In the genomic region with DNA sequence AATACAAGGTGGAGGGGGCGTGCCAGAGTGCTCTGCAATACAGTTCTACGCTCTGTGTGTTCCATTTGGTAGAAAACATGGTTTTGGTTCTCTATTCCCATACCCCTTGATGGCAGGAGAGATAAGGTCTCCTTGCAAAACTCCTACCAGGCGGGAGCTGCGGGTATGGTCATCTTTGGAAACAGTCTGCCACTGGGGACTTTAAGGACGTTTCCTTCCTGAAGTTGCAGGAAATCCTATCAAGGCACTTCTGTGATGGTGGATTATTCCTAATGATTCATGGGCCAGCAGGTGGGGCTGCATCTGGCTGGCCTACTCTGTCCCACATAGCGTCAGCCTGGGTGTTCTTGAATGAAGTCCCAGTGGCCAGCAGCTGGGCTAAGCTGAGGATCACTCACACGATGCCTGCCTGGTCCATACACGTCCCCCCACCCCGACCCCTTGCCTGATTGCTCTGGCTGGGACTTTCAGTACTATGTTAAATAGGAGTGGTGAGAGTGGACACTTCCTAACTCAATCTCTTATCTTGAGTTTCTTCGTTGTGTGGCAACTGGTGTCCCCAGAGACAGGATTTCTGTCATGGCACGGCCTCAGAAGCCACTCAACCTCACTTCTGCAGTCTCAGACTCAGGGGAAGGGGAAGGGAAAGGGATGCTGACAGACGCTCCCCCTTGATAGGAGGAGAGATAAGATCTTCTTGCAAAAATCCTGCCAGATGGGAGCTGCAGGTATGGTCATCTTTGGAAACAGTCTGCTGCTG, we compare ENCODE assay signal across 19 cellular contexts.
DNase-seq lines count a peak whose midpoint lies in the region; ATAC-seq and TF ChIP-seq lines count a peak whose summit lies in the region.
"Had no signal": no experiment of that assay in that cellular context is flagged by ENCODE, and none has a peak within 500 bp of the region (broad histone marks: within the 10 kb centered on the region; RNA-seq: fewer than 3 reads in every experiment).

No MANE protein-coding gene starts in this region.

- no peak for ATAC-seq in activated CD8-positive, alpha-beta memory T cell treated with anti-CD3 and anti-CD28 coated beads, Interleukin-2, amount 10 ng/mL, durations not matched to agents 7 days and 5 days
- ATAC-seq in WTC11 (peak; percentile 70; the same call in 1 of the 2 replicates), GM18870 (IDR thresholded peaks at IDR 0.05; ENCODE audit: unreplicated experiment) (no peak), SK-N-SH treated with all-trans-retinoic acid at 6 μM for 48 hours (no peak)
- ATAC-seq: left lobe of liver, upper lobe of right lung had no signal

- no peaks in the 10 kb centered on the region for H3K36me3 Mint-ChIP-seq in activated CD8-positive, alpha-beta memory T cell treated with anti-CD3 and anti-CD28 coated beads, Interleukin-2, amount 10 ng/mL, durations not matched to agents 7 days and 5 days
- H3K36me3 Mint-ChIP-seq in WTC11, result no peaks in the 10 kb centered on the region
- H3K36me3 Mint-ChIP-seq: brain had no signal

- no peaks in the 10 kb centered on the region for H3K9me3 Mint-ChIP-seq in activated CD8-positive, alpha-beta memory T cell treated with anti-CD3 and anti-CD28 coated beads, Interleukin-2, amount 10 ng/mL, durations not matched to agents 7 days and 5 days (ENCODE audit: low read depth)
- H3K9me3 Mint-ChIP-seq in WTC11, result no peaks in the 10 kb centered on the region
- H3K9me3 Mint-ChIP-seq: brain had no signal

- no peaks in the 10 kb centered on the region for H3K4me1 ChIP-seq in osteoblast (ENCODE audit: insufficient read depth, low read length)
- H3K4me1 ChIP-seq: sigmoid colon, upper lobe of right lung had no signal

- no peak overlapping the region for H2AFZ ChIP-seq in osteoblast (ENCODE audit: low read length)

- POLR2A ChIA-PET in WTC11 (lab: Charles Lee) (no interaction called here), GM10248 (lab: Yijun Ruan, JAX) (no interaction called here)

- no peak overlapping the region for H3K27ac ChIP-seq in osteoblast (ENCODE audit: low read depth, low read length)
- H3K27ac ChIP-seq: sigmoid colon, upper lobe of right lung had no signal

- no peak overlapping the region for H3K4me2 ChIP-seq in osteoblast (ENCODE audit: insufficient read depth, low read length)
- H3K4me2 ChIP-seq: SK-N-SH had no signal

- H3K4me3 Mint-ChIP-seq in activated CD8-positive, alpha-beta memory T cell treated with anti-CD3 and anti-CD28 coated beads, Interleukin-2, amount 10 ng/mL, durations not matched to agents 7 days and 5 days, result no peak overlapping the region
- no peak overlapping the region for H3K4me3 Mint-ChIP-seq in WTC11
- H3K4me3 Mint-ChIP-seq: brain, nephron had no signal

- H4K20me1 ChIP-seq in osteoblast (ENCODE audit: insufficient read depth, low read length), result no peaks in the 10 kb centered on the region

- H3K4me1 Mint-ChIP-seq in activated CD8-positive, alpha-beta memory T cell treated with anti-CD3 and anti-CD28 coated beads, Interleukin-2, amount 10 ng/mL, durations not matched to agents 7 days and 5 days, result peaks cover 12% of the 10 kb centered on the region
- no peaks in the 10 kb centered on the region for H3K4me1 Mint-ChIP-seq in WTC11
- H3K4me1 Mint-ChIP-seq: brain had no signal

- H3K79me2 ChIP-seq in osteoblast (ENCODE audit: insufficient read depth, low read length), result no peaks in the 10 kb centered on the region

- CTCF ChIA-PET in activated CD8-positive, alpha-beta memory T cell treated with anti-CD3 and anti-CD28 coated beads, Interleukin-2, amount 10 ng/mL, durations not matched to agents 7 days and 5 days (lab: Charles Lee), result no interaction called here
- CTCF ChIA-PET in WTC11 (lab: Charles Lee) (interaction anchor here (0.6 to 2.5 kb wide), 11 partner anchors 18 to 113 kb away, joined by 3 to 12 read pairs (median 4); no protein-coding TSS in a partner anchor), GM10248 (lab: Yijun Ruan, JAX) (no interaction called here)

- no peak overlapping the region for H3K4me3 ChIP-seq in osteoblast (ENCODE audit: insufficient read depth, low read length)
- H3K4me3 ChIP-seq: sigmoid colon, upper lobe of right lung had no signal

- peaks cover 63% of the 10 kb centered on the region for H3K27me3 ChIP-seq in osteoblast (ENCODE audit: insufficient read depth, low read length)
- H3K27me3 ChIP-seq: upper lobe of right lung had no signal

- H3K27me3 Mint-ChIP-seq in activated CD8-positive, alpha-beta memory T cell treated with anti-CD3 and anti-CD28 coated beads, Interleukin-2, amount 10 ng/mL, durations not matched to agents 7 days and 5 days, result peaks cover 33% of the 10 kb centered on the region
- peaks cover 15% of the 10 kb centered on the region for H3K27me3 Mint-ChIP-seq in WTC11 (ENCODE audit: low read depth)

- no peaks in the 10 kb centered on the region for H3K36me3 ChIP-seq in osteoblast (ENCODE audit: insufficient read depth, low read length)
- H3K36me3 ChIP-seq: sigmoid colon, upper lobe of right lung had no signal

- no peak overlapping the region for H3K27ac Mint-ChIP-seq in activated CD8-positive, alpha-beta memory T cell treated with anti-CD3 and anti-CD28 coated beads, Interleukin-2, amount 10 ng/mL, durations not matched to agents 7 days and 5 days
- H3K27ac Mint-ChIP-seq in WTC11, result no peak overlapping the region
- H3K27ac Mint-ChIP-seq: brain, nephron had no signal

- TF ChIP-seq CTCF in WTC11 (IDR thresholded peaks at IDR 0.05) (no peak), osteoblast (IDR thresholded peaks at IDR 0.05; ENCODE audit: extremely low read depth, low read depth, low read length) (no peak), GM10248 (IDR thresholded peaks at IDR 0.05; ENCODE audit: control extremely low read depth, extremely low read depth, low read depth, missing control alignments) (no peak)

- DNase-seq in activated CD8-positive, alpha-beta memory T cell treated with anti-CD3 and anti-CD28 coated beads, Interleukin-2, amount 10 ng/mL, durations not matched to agents 7 days and 5 days, result peak; percentile 26
- DNase-seq in activated CD8-positive, alpha-beta memory T cell treated with anti-CD3 and anti-CD28 coated beads, Interleukin-2, amount 50 U/mL, for 48 hours, result no peak
- peak; percentile 22 for DNase-seq in LHCN-M2 (ENCODE audit: low read depth)
- DNase-seq in WTC11 (ENCODE audit: low spot score), result no peak
- peak; percentile 65 for DNase-seq in osteoblast (ENCODE audit: insufficient read length, low spot score, missing footprints)
- no peak for DNase-seq in GM10248 (ENCODE audit: extremely low spot score)
- DNase-seq: activated CD4-positive, alpha-beta T cell treated with anti-CD3 and anti-CD28 coated beads, Interleukin-2, amount 50 U/mL, for 48 hours; activated CD4-positive, CD25-positive, alpha-beta regulatory T cell; activated effector memory CD4-positive, alpha-beta T cell treated with anti-CD3 and anti-CD28 coated beads, Interleukin-2, amount 50 U/mL, for 16 hours; NCI-H510A treated with DMSO at 0.1 percent for 48 hours; RPMI8226; sigmoid colon; SK-N-SH; upper lobe of right lung had no signal

- H3K9me3 ChIP-seq in osteoblast (ENCODE audit: low read depth, low read length), result no peaks in the 10 kb centered on the region
- H3K9me3 ChIP-seq: sigmoid colon, SK-N-SH, upper lobe of right lung had no signal

TF ChIP-seq in WTC11, 78 proteins besides CTCF, POLR2A, EP300 and RAD21 (continues in another document):
- TF ChIP-seq, protein P1, sequence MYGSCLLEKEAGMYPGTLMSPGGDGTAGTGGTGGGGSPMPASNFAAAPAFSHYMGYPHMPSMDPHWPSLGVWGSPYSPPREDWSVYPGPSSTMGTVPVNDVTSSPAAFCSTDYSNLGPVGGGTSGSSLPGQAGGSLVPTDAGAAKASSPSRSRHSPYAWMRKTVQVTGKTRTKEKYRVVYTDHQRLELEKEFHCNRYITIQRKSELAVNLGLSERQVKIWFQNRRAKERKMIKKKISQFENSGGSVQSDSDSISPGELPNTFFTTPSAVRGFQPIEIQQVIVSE (CRISPR knock-in tag; IDR thresholded peaks at IDR 0.05; ENCODE audit: borderline replicate concordance), result no peak
- no peak for TF ChIP-seq IRF2 (CRISPR knock-in tag; IDR thresholded peaks at IDR 0.05; ENCODE audit: borderline replicate concordance, low read depth)

TF ChIP-seq in SK-N-SH treated with all-trans-retinoic acid at 6 μM for 48 hours, 23 proteins besides CTCF, POLR2A, EP300 and RAD21 (continues in another document):
- TF ChIP-seq RARB (CRISPR knock-in tag; IDR thresholded peaks at IDR 0.05) (no peak), ZNF8 (CRISPR knock-in tag; IDR thresholded peaks at IDR 0.05) (no peak), OSR1 (CRISPR knock-in tag; IDR thresholded peaks at IDR 0.05) (no peak), CSDC2 (CRISPR knock-in tag; IDR thresholded peaks at IDR 0.05) (no peak), ZFP30 (CRISPR knock-in tag; IDR thresholded peaks at IDR 0.05) (no peak), SNAI2 (CRISPR knock-in tag; IDR thresholded peaks at IDR 0.05) (no peak), ESRRG (CRISPR knock-in tag; IDR thresholded peaks at IDR 0.05) (no peak), TOX (CRISPR knock-in tag; IDR thresholded peaks at IDR 0.05; ENCODE audit: borderline replicate concordance) (no peak), TCF4 (CRISPR knock-in tag; IDR thresholded peaks at IDR 0.05; ENCODE audit: borderline replicate concordance) (no peak)
- TF ChIP-seq, protein P2, sequence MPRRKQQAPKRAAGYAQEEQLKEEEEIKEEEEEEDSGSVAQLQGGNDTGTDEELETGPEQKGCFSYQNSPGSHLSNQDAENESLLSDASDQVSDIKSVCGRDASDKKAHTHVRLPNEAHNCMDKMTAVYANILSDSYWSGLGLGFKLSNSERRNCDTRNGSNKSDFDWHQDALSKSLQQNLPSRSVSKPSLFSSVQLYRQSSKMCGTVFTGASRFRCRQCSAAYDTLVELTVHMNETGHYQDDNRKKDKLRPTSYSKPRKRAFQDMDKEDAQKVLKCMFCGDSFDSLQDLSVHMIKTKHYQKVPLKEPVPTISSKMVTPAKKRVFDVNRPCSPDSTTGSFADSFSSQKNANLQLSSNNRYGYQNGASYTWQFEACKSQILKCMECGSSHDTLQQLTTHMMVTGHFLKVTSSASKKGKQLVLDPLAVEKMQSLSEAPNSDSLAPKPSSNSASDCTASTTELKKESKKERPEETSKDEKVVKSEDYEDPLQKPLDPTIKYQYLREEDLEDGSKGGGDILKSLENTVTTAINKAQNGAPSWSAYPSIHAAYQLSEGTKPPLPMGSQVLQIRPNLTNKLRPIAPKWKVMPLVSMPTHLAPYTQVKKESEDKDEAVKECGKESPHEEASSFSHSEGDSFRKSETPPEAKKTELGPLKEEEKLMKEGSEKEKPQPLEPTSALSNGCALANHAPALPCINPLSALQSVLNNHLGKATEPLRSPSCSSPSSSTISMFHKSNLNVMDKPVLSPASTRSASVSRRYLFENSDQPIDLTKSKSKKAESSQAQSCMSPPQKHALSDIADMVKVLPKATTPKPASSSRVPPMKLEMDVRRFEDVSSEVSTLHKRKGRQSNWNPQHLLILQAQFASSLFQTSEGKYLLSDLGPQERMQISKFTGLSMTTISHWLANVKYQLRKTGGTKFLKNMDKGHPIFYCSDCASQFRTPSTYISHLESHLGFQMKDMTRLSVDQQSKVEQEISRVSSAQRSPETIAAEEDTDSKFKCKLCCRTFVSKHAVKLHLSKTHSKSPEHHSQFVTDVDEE (CRISPR knock-in tag; IDR thresholded peaks at IDR 0.05), result no peak

Comparison
In these comparisons a context has a peak if more than half of its experiments do, and no peak if none do; other contexts are left out.
1. DNase-seq: peak in activated CD8-positive, alpha-beta memory T cell treated with anti-CD3 and anti-CD28 coated beads, Interleukin-2, amount 10 ng/mL, durations not matched to agents 7 days and 5 days (single experiment), LHCN-M2 (single experiment) and osteoblast (single experiment); none in activated CD8-positive, alpha-beta memory T cell treated with anti-CD3 and anti-CD28 coated beads, Interleukin-2, amount 50 U/mL, for 48 hours (single experiment), WTC11 (single experiment) and GM10248 (single experiment).